ENCODE assay signal across 2 cellular contexts in genomic region chr19:44055870-44056269, GRCh38.
TF ChIP-seq lines count a peak whose summit lies in the region.

No MANE protein-coding gene starts in this region.

TF ChIP-seq in GM23338, 12 proteins besides CTCF, POLR2A, EP300 and RAD21:
- TF ChIP-seq ZNF331 (CRISPR knock-in tag; IDR thresholded peaks at IDR 0.05; ENCODE audit: low read depth) (no peak), EZH2phosphoT487 (IDR thresholded peaks at IDR 0.05; ENCODE audit: unreplicated experiment) (no peak), JUNB (IDR thresholded peaks at IDR 0.05; ENCODE audit: unreplicated experiment) (no peak), ETS1 (IDR thresholded peaks at IDR 0.05) (no peak), EZH2 (IDR thresholded peaks at IDR 0.05; ENCODE audit: low read depth, unreplicated experiment) (no peak), ZNF462 (CRISPR knock-in tag; IDR thresholded peaks at IDR 0.05) (no peak), ZNF114 (CRISPR knock-in tag; IDR thresholded peaks at IDR 0.05) (no peak), REST (IDR thresholded peaks at IDR 0.05; ENCODE audit: unreplicated experiment) (no peak), POLR2AphosphoS5 (IDR thresholded peaks at IDR 0.05; ENCODE audit: low read depth) (no peak), NANOG (IDR thresholded peaks at IDR 0.05; ENCODE audit: borderline replicate concordance) (no peak), STAT1 (IDR thresholded peaks at IDR 0.05; ENCODE audit: unreplicated experiment) (no peak), CREB1 (CRISPR knock-in tag; IDR thresholded peaks at IDR 0.05; ENCODE audit: low read depth) (no peak)
TF ChIP-seq in GM23338: peak in this region for 0.

TF ChIP-seq in H1, 55 proteins besides CTCF, POLR2A, EP300 and RAD21:
- no peak for TF ChIP-seq SIX5 (IDR thresholded peaks at IDR 0.05; ENCODE audit: low read depth, low read length)
- TF ChIP-seq JUN (IDR thresholded peaks at IDR 0.05; ENCODE audit: low read depth, low read length) = no peak
- no peak for TF ChIP-seq NRF1 (IDR thresholded peaks at IDR 0.05; ENCODE audit: low read depth, low read length)
- TF ChIP-seq TAF7 (optimal IDR thresholded peaks at IDR 0.05; ENCODE audit: borderline replicate concordance, low read depth, low read length) = no peak
- no peak for TF ChIP-seq SIN3A (conservative IDR thresholded peaks at IDR 0.05 in 1 of 2, IDR thresholded peaks at IDR 0.05 in 1 of 2; ENCODE audit: low read depth in 1 of 2, low read length in 2 of 2)
- no peak for TF ChIP-seq FOSL1 (IDR thresholded peaks at IDR 0.05; ENCODE audit: insufficient read depth, low read depth, low read length)
